12 cellular contexts compared by ENCODE assay signal in the genomic region with DNA sequence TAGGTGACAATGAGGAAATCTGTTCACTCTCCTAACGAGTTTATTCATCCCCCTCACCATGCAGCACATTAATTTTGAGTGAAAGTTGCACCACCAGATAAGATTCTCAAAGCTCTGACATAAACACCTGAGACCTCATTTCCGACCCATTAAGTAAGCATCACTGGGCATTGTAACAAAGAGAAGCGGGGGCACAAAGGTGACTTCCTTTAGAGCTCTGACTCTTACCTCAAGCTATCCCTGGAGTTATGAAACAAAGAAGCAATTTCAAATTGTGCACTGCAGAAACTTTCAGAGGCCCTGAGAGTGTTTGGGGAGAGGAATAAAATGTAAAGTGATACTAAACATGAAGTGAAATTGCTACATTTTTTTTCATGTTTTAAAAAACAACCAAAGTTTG. TPM values are rescaled to one million over a fixed set of nuclear protein-coding genes. Genes with fewer than 3 reads are reported as not detected.
DNase-seq lines count a peak whose midpoint lies in the region; ATAC-seq and TF ChIP-seq lines count a peak whose summit lies in the region.
"Had no signal": no experiment of that assay in that cellular context is flagged by ENCODE, and none has a peak within 500 bp of the region (broad histone marks: within the 10 kb centered on the region; RNA-seq: fewer than 3 reads in every experiment).

No MANE protein-coding gene starts in this region.

- intact Hi-C loops in dorsolateral prefrontal cortex (cut with DNase I) = no loop called here

- no peak for DNase-seq in activated naive CD8-positive, alpha-beta T cell treated with anti-CD3 and anti-CD28 coated beads for 36 hours
- no peak for DNase-seq in activated naive CD8-positive, alpha-beta T cell treated with anti-CD3 and anti-CD28 coated beads, Interleukin-2, amount 50 U/mL, for 24 hours
- DNase-seq in type B pancreatic cell (ENCODE audit: extremely low spot score, unreplicated experiment) (no peak), dorsolateral prefrontal cortex (no peak)
- DNase-seq in stimulated activated CD4-positive, alpha-beta T cell treated with anti-CD3 and anti-CD28 coated beads, Interleukin-2, amount 100 ng/mL, for 48 hours = no peak
- DNase-seq: activated CD4-positive, alpha-beta T cell treated with anti-CD3 and anti-CD28 coated beads for 1 hour; activated naive CD4-positive, alpha-beta T cell treated with Interleukin-2 at 50 U/mL for 16 hours; left cardiac atrium; stimulated activated naive CD8-positive, alpha-beta T cell treated with anti-CD3 and anti-CD28 coated beads, Interleukin-15, Interleukin-2, amounts not matched to agents 100 U/mL and 50 U/mL, for 24 hours had no signal

- H4K20me1 ChIP-seq in OCI-LY3 (ENCODE audit: insufficient read depth, low read length) = no peaks in the 10 kb centered on the region

- H3K27me3 Mint-ChIP-seq in activated naive CD8-positive, alpha-beta T cell treated with anti-CD3 and anti-CD28 coated beads for 36 hours = peaks cover 9% of the 10 kb centered on the region
- peaks cover 2% of the 10 kb centered on the region for H3K27me3 Mint-ChIP-seq in activated naive CD8-positive, alpha-beta T cell treated with anti-CD3 and anti-CD28 coated beads, Interleukin-2, amount 50 U/mL, for 24 hours
- peaks cover 4% of the 10 kb centered on the region for H3K27me3 Mint-ChIP-seq in type B pancreatic cell

- H3K27me3 ChIP-seq in OCI-LY3 (ENCODE audit: low read depth, low read length) (no peaks in the 10 kb centered on the region), dorsolateral prefrontal cortex (no peaks in the 10 kb centered on the region)

- H3K4me3 ChIP-seq in OCI-LY3 (ENCODE audit: low read length) (no peak overlapping the region), dorsolateral prefrontal cortex (no peak overlapping the region)

- H3K9me3 Mint-ChIP-seq in activated naive CD8-positive, alpha-beta T cell treated with anti-CD3 and anti-CD28 coated beads for 36 hours = no peaks in the 10 kb centered on the region
- no peaks in the 10 kb centered on the region for H3K9me3 Mint-ChIP-seq in activated naive CD8-positive, alpha-beta T cell treated with anti-CD3 and anti-CD28 coated beads, Interleukin-2, amount 50 U/mL, for 24 hours
- H3K9me3 Mint-ChIP-seq in type B pancreatic cell = peaks cover 8% of the 10 kb centered on the region

- no peak for TF ChIP-seq CTCF in OCI-LY3 (IDR thresholded peaks at IDR 0.05; ENCODE audit: low read depth, low read length)
- TF ChIP-seq CTCF in type B pancreatic cell (conservative IDR thresholded peaks at IDR 0.05) = no peak
- TF ChIP-seq CTCF in dorsolateral prefrontal cortex (IDR thresholded peaks at IDR 0.05 in 54 of 56, conservative IDR thresholded peaks at IDR 0.05 in 2 of 56; ENCODE audit: low read depth in 1 of 56, partially characterized antibody in 56 of 56) = no peak

- H3K4me1 Mint-ChIP-seq in activated naive CD8-positive, alpha-beta T cell treated with anti-CD3 and anti-CD28 coated beads for 36 hours = peaks cover 28% of the 10 kb centered on the region
- H3K4me1 Mint-ChIP-seq in activated naive CD8-positive, alpha-beta T cell treated with anti-CD3 and anti-CD28 coated beads, Interleukin-2, amount 50 U/mL, for 24 hours = peaks cover 46% of the 10 kb centered on the region
- peaks cover 28% of the 10 kb centered on the region for H3K4me1 Mint-ChIP-seq in type B pancreatic cell (ENCODE audit: unreplicated experiment)

- H2AFZ ChIP-seq in OCI-LY3 (ENCODE audit: low read depth, low read length) = no peak overlapping the region

- H3K4me1 ChIP-seq in OCI-LY3 (ENCODE audit: low read length) = peaks cover 24% of the 10 kb centered on the region

- peak overlapping the region; percentile 39 for H3K4me2 ChIP-seq in OCI-LY3 (ENCODE audit: low read length)

- ATAC-seq in activated naive CD8-positive, alpha-beta T cell treated with anti-CD3 and anti-CD28 coated beads, Interleukin-2, amount 50 U/mL, for 24 hours = no peak
- ATAC-seq in HG02759 (IDR thresholded peaks at IDR 0.05; ENCODE audit: unreplicated experiment) (peak; percentile 55), GM19035 (IDR thresholded peaks at IDR 0.05; ENCODE audit: unreplicated experiment) (no peak)
- ATAC-seq: left cardiac atrium; stimulated activated naive CD8-positive, alpha-beta T cell treated with anti-CD3 and anti-CD28 coated beads, Interleukin-15, Interleukin-2, amounts not matched to agents 100 U/mL and 50 U/mL, for 24 hours had no signal

- H3K9ac ChIP-seq in OCI-LY3 (ENCODE audit: low read length) = no peak overlapping the region

- no peak overlapping the region for H3K4me3 Mint-ChIP-seq in activated naive CD8-positive, alpha-beta T cell treated with anti-CD3 and anti-CD28 coated beads for 36 hours
- H3K4me3 Mint-ChIP-seq in activated naive CD8-positive, alpha-beta T cell treated with anti-CD3 and anti-CD28 coated beads, Interleukin-2, amount 50 U/mL, for 24 hours = no peak overlapping the region
- H3K4me3 Mint-ChIP-seq in type B pancreatic cell = no peak overlapping the region

- H3K27ac Mint-ChIP-seq in activated naive CD8-positive, alpha-beta T cell treated with anti-CD3 and anti-CD28 coated beads for 36 hours = peak overlapping the region; percentile 21
- H3K27ac Mint-ChIP-seq in activated naive CD8-positive, alpha-beta T cell treated with anti-CD3 and anti-CD28 coated beads, Interleukin-2, amount 50 U/mL, for 24 hours = no peak overlapping the region
- H3K27ac Mint-ChIP-seq in type B pancreatic cell = peak overlapping the region; percentile 74

- H3K36me3 ChIP-seq in OCI-LY3 (replicated peaks; ENCODE audit: low read depth, low read length) = no peaks in the 10 kb centered on the region

- H3K36me3 Mint-ChIP-seq in activated naive CD8-positive, alpha-beta T cell treated with anti-CD3 and anti-CD28 coated beads for 36 hours = no peaks in the 10 kb centered on the region
- H3K36me3 Mint-ChIP-seq in activated naive CD8-positive, alpha-beta T cell treated with anti-CD3 and anti-CD28 coated beads, Interleukin-2, amount 50 U/mL, for 24 hours (ENCODE audit: low read depth) = peaks cover 3% of the 10 kb centered on the region
- H3K36me3 Mint-ChIP-seq in type B pancreatic cell = no peaks in the 10 kb centered on the region

- no peaks in the 10 kb centered on the region for H3K79me2 ChIP-seq in OCI-LY3 (ENCODE audit: low read length)

- H3K9me3 ChIP-seq in OCI-LY3 (ENCODE audit: insufficient read depth, low read length) = no peaks in the 10 kb centered on the region

- H3K27ac ChIP-seq in OCI-LY3 (ENCODE audit: low read length) = peak overlapping the region; percentile 16; the same call in 1 of the 2 replicates
- no peak overlapping the region for H3K27ac ChIP-seq in dorsolateral prefrontal cortex

RNA-seq across cellular contexts. Expression of a gene that starts 29.5 kb away (rescaled TPM):
- total RNA-seq in activated naive CD8-positive, alpha-beta T cell treated with anti-CD3 and anti-CD28 coated beads for 36 hours = 10 to 100 TPM; 33.4 to 33.8 TPM
- total RNA-seq in type B pancreatic cell (ENCODE audit: low replicate concordance) (47.2 and 49.6 TPM in 2 replicates), dorsolateral prefrontal cortex (10 to 100 TPM in 119 of 120 experiments, 1 to 10 TPM in 1; 9.9 to 30.7 (median 18.7) TPM)
